Comparison of ENCODE assay signal across 18 cellular contexts in the genomic region with DNA sequence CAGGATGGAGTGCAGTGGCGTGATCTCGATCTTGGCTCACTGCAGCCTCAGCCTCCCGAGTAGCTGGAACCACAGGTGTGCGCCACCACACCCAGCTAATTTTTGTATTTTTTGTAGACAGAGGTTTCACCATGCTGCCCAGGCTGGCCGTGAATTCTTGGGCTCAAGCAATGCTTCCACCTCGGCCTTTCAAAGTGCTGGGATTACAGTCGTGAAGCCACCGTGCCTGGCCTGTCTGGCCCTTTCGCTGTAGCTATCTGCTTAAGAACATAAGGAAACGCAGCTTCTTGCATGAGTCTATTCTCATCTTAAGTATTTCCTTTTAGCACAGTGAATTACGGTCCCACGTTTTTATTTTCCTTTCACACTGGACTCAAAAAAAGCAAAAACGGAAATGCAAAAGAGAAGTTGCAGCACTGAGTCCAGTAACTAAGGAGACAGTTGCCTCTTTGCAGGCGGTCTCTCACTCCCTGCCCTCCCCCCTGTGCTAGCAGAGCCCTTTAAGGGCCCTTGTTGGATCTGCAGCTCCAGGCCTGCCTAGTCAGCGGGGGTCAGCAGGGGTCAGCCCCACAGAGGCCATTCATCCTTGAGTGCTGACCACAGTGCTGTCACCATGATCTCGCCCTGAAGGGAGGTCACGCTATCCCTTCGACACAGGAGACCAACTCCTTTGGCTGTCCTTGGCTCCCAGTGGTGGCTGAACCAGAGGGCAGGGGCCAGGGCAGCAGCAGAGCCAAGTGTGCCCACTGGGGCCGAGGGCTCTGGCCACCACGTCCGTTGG. TPM values are rescaled to one million over a fixed set of nuclear protein-coding genes. Genes with fewer than 3 reads are reported as not detected.
DNase-seq lines count a peak whose midpoint lies in the region; ATAC-seq, FAIRE-seq and TF ChIP-seq lines count a peak whose summit lies in the region.
"Had no signal": no experiment of that assay in that cellular context is flagged by ENCODE, and none has a peak within 500 bp of the region (broad histone marks: within the 10 kb centered on the region; RNA-seq: fewer than 3 reads in every experiment).

No MANE protein-coding gene starts in this region.

- H3K4me1 Mint-ChIP-seq in activated T-helper 2 cell treated with anti-CD3 and anti-CD28 coated beads, Interferon-gamma antibody, Interleukin-2, Interleukin-4, amounts not matched to agents 10 μg/mL and 5 μg/mL and 100 μg/mL, durations not matched to agents 14 hours and 24 hours and 36 hours (ENCODE audit: low read depth): peaks cover 13% of the 10 kb centered on the region

- H3K4me3 ChIP-seq in kidney (ENCODE audit: low read length in 2 of 2): no peak overlapping the region
- H3K4me3 ChIP-seq: SK-N-MC, skin epidermis had no signal

- TF ChIP-seq CTCF in kidney (IDR thresholded peaks at IDR 0.05; ENCODE audit: borderline replicate concordance, extremely low read depth, insufficient read depth): no peak

- intact Hi-C loops in kidney (cut with DNase I): no loop called here
- intact Hi-C loops in activated T-helper 2 cell treated with anti-CD3 and anti-CD28 coated beads, Interferon-gamma antibody, Interleukin-2, Interleukin-4, amounts not matched to agents 10 μg/mL and 5 μg/mL and 100 μg/mL, durations not matched to agents 14 hours and 24 hours and 36 hours (cut with micrococcal nuclease): no loop called here

- no peaks in the 10 kb centered on the region for H3K9me3 ChIP-seq in kidney (ENCODE audit: control insufficient read depth in 1 of 2, low read length in 2 of 2)

- no peak overlapping the region for H3K4me3 Mint-ChIP-seq in activated T-helper 2 cell treated with anti-CD3 and anti-CD28 coated beads, Interferon-gamma antibody, Interleukin-2, Interleukin-4, amounts not matched to agents 10 μg/mL and 5 μg/mL and 100 μg/mL, durations not matched to agents 14 hours and 24 hours and 36 hours (ENCODE audit: low read depth)
- H3K4me3 Mint-ChIP-seq: activated T-helper 17 cell treated with anti-CD3 and anti-CD28 coated beads, Interleukin-2, amount 50 U/mL, for 72 hours had no signal

- ATAC-seq in HG03025 (IDR thresholded peaks at IDR 0.05; ENCODE audit: low FRiP score, unreplicated experiment): no peak
- ATAC-seq: activated T-helper 17 cell treated with anti-CD3 and anti-CD28 coated beads, Interleukin-2, amount 50 U/mL, for 72 hours had no signal

- H3K27ac ChIP-seq in adipose tissue (ENCODE audit: low read depth, low read length) (peak overlapping the region; percentile 10), kidney (ENCODE audit: low read depth in 2 of 2, low read length in 2 of 2) (peak overlapping the region in 1 of 2 donors; percentile 32)
- H3K27ac ChIP-seq: SK-N-MC had no signal

- H3K27me3 Mint-ChIP-seq in activated T-helper 2 cell treated with anti-CD3 and anti-CD28 coated beads, Interferon-gamma antibody, Interleukin-2, Interleukin-4, amounts not matched to agents 10 μg/mL and 5 μg/mL and 100 μg/mL, durations not matched to agents 14 hours and 24 hours and 36 hours (ENCODE audit: low read depth): no peaks in the 10 kb centered on the region
- H3K27me3 Mint-ChIP-seq: activated T-helper 17 cell treated with anti-CD3 and anti-CD28 coated beads, Interleukin-2, amount 50 U/mL, for 72 hours; naive B cell had no signal

- H3K9me3 Mint-ChIP-seq in activated T-helper 2 cell treated with anti-CD3 and anti-CD28 coated beads, Interferon-gamma antibody, Interleukin-2, Interleukin-4, amounts not matched to agents 10 μg/mL and 5 μg/mL and 100 μg/mL, durations not matched to agents 14 hours and 24 hours and 36 hours: peaks cover 12% of the 10 kb centered on the region
- H3K9me3 Mint-ChIP-seq: activated T-helper 17 cell treated with anti-CD3 and anti-CD28 coated beads, Interleukin-2, amount 50 U/mL, for 72 hours had no signal

- no peak overlapping the region for H3K27ac Mint-ChIP-seq in activated T-helper 2 cell treated with anti-CD3 and anti-CD28 coated beads, Interferon-gamma antibody, Interleukin-2, Interleukin-4, amounts not matched to agents 10 μg/mL and 5 μg/mL and 100 μg/mL, durations not matched to agents 14 hours and 24 hours and 36 hours
- H3K27ac Mint-ChIP-seq: activated T-helper 17 cell treated with anti-CD3 and anti-CD28 coated beads, Interleukin-2, amount 50 U/mL, for 72 hours had no signal

- peaks cover 29 to 30% of the 10 kb centered on the region in 2 donors for H3K4me1 ChIP-seq in kidney (ENCODE audit: control insufficient read depth in 1 of 2, insufficient read depth in 1 of 2, low read depth in 1 of 2, low read length in 2 of 2)

- H3K36me3 ChIP-seq in kidney (ENCODE audit: control insufficient read depth in 1 of 2, insufficient read depth in 2 of 2, low read length in 2 of 2): no peaks in the 10 kb centered on the region

- 45 to 70% (median 49%) methylated on average over 19 to 21 of the region's 21 CpGs for WGBS in adipose tissue, 3 donors

- peaks cover 15% of the 10 kb centered on the region for H3K36me3 Mint-ChIP-seq in activated T-helper 2 cell treated with anti-CD3 and anti-CD28 coated beads, Interferon-gamma antibody, Interleukin-2, Interleukin-4, amounts not matched to agents 10 μg/mL and 5 μg/mL and 100 μg/mL, durations not matched to agents 14 hours and 24 hours and 36 hours (ENCODE audit: low read depth)
- H3K36me3 Mint-ChIP-seq: naive B cell had no signal

- no peak for FAIRE-seq in kidney (lab: Jason Lieb, UNC)
- FAIRE-seq: A204.1, GM12892 had no signal

- peak; percentile 41 for DNase-seq in activated effector memory CD4-positive, alpha-beta T cell treated with anti-CD3 and anti-CD28 coated beads, Interleukin-2, amount 50 U/mL, for 16 hours
- no peak for DNase-seq in activated effector memory CD4-positive, alpha-beta T cell treated with Interleukin-2 at 50 U/mL for 16 hours
- DNase-seq in kidney: peak; percentile 95
- DNase-seq in stromal cell of bone marrow (ENCODE audit: low read depth): peak; percentile 59
- DNase-seq in activated T-helper 2 cell treated with anti-CD3 and anti-CD28 coated beads, Interferon-gamma antibody, Interleukin-2, Interleukin-4, amounts not matched to agents 10 μg/mL and 5 μg/mL and 100 μg/mL, durations not matched to agents 14 hours and 24 hours and 36 hours (ENCODE audit: low spot score): no peak
- DNase-seq in NCI-H128 (lab: John Stamatoyannopoulos, UW; ENCODE audit: unreplicated experiment): no peak
- DNase-seq: activated CD4-positive, alpha-beta T cell treated with anti-CD3 and anti-CD28 coated beads for 1 hour; DMS53; erythroblast; naive B cell; NCI-H1436 treated with DMSO at 0.1 percent for 48 hours had no signal

- H3K9ac ChIP-seq in kidney (ENCODE audit: low read length in 2 of 2): no peak overlapping the region

RNA-seq across cellular contexts. Expression of a gene that starts 21.8 kb away (rescaled TPM):
- 10 to 100 TPM; 12.2 to 22.9 (median 22.9) TPM for polyA plus RNA-seq in adipose tissue
- total RNA-seq in kidney: 77.7 TPM
- 44.9 TPM for polyA plus RNA-seq in kidney (ENCODE audit: insufficient read depth, low read depth, low replicate concordance)
- total RNA-seq in activated T-helper 2 cell treated with anti-CD3 and anti-CD28 coated beads, Interferon-gamma antibody, Interleukin-2, Interleukin-4, amounts not matched to agents 10 μg/mL and 5 μg/mL and 100 μg/mL, durations not matched to agents 14 hours and 24 hours and 36 hours: 34.9 and 35.1 TPM in 2 replicates

Comparison
In these comparisons a context has a peak if more than half of its experiments do, and no peak if none do; other contexts are left out.
1. DNase-seq: peak in activated effector memory CD4-positive, alpha-beta T cell treated with anti-CD3 and anti-CD28 coated beads, Interleukin-2, amount 50 U/mL, for 16 hours (single experiment), kidney (single experiment) and stromal cell of bone marrow (single experiment); none in activated effector memory CD4-positive, alpha-beta T cell treated with Interleukin-2 at 50 U/mL for 16 hours (single experiment), activated T-helper 2 cell treated with anti-CD3 and anti-CD28 coated beads, Interferon-gamma antibody, Interleukin-2, Interleukin-4, amounts not matched to agents 10 μg/mL and 5 μg/mL and 100 μg/mL, durations not matched to agents 14 hours and 24 hours and 36 hours (single experiment) and NCI-H128 (single experiment).